9 cellular contexts compared by ENCODE assay signal in the genomic region with DNA sequence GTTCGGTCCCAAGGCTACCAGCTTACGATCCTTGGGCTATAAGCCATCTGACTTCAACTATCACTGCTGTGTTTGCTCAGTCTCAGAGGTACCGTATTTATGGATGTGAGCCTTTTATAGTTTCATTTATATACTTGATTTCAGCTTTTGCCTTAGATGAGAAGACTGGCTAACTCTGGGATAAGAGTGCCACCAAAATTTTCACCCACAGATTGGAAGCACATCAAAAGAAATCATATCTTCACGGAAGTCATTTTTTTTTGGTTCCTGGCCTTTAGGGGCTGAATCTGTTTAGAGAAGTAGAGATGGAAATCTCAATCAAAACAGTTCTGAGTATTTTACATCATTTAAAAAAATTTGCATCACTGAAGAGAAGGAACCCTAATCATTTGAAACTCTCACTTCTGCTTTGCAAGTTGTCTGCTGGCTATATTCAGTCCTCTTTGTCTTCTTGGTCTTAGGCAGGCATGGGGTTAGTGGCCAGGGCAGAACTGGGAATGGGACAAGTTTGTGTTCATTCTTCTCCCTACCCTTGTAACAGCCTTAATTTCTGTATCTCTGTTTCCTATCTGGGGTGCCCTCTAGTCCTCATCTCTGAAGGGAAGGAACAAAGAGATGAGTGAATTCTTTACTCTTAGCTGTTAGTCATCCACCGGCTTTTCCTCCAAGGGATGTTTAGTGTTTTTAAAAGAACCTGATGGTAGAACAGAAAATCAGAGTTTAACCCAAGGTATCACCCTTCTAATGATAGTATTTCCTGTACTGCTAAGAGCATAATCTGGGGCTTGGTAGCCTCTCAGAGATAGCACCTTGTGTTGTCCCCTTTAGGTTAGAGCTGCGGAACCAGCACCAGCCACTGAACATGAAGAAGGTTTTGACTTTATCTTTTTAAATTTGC. TPM values are rescaled to one million over a fixed set of nuclear protein-coding genes. Genes with fewer than 3 reads are reported as not detected.
DNase-seq lines count a peak whose midpoint lies in the region; ATAC-seq and TF ChIP-seq lines count a peak whose summit lies in the region.
"Had no signal": no experiment of that assay in that cellular context is flagged by ENCODE, and none has a peak within 500 bp of the region (broad histone marks: within the 10 kb centered on the region; RNA-seq: fewer than 3 reads in every experiment).

No MANE protein-coding gene starts in this region.

- BruUV-seq in OCI-LY7 (replicated peaks; lab: Mats Ljungman, UMichigan) = TSS peak; percentile 46

- H3K18ac ChIP-seq in trophoblast cell (ENCODE audit: low read length) = no peak overlapping the region

- H4K12ac ChIP-seq in trophoblast cell (ENCODE audit: low read depth, low read length) = no peak overlapping the region

- peak overlapping the region; percentile 99 for H3K27ac ChIP-seq in OCI-LY7 (ENCODE audit: low read depth, low read length, poor library complexity, severe bottlenecking)
- peak overlapping the region; percentile 42 for H3K27ac ChIP-seq in trophoblast cell (ENCODE audit: low read depth, low read length)
- H3K27ac ChIP-seq in tibial artery = no peak overlapping the region
- no peak overlapping the region for H3K27ac ChIP-seq in substantia nigra (ENCODE audit: low read depth, low read length, poor library complexity, severe bottlenecking)

- H2AFZ ChIP-seq in OCI-LY7 (ENCODE audit: low read length) (no peak overlapping the region), trophoblast cell (ENCODE audit: insufficient read depth, low read length, poor library complexity) (no peak overlapping the region)

- no peak overlapping the region for H2BK5ac ChIP-seq in trophoblast cell (ENCODE audit: low read depth, low read length, poor library complexity)

- H3K27me3 ChIP-seq in trophoblast cell (ENCODE audit: insufficient read depth, low read length) (no peaks in the 10 kb centered on the region), tibial artery (no peaks in the 10 kb centered on the region)

- no peak overlapping the region for H3K9ac ChIP-seq in trophoblast cell (ENCODE audit: low read length)

- peak overlapping the region; percentile 70 for H3K4me3 ChIP-seq in OCI-LY7 (ENCODE audit: low read depth, low read length, poor library complexity, severe bottlenecking)
- H3K4me3 ChIP-seq in trophoblast cell (ENCODE audit: low read depth, low read length) = no peak overlapping the region
- H3K4me3 ChIP-seq in tibial artery = no peak overlapping the region

- no peaks in the 10 kb centered on the region for H3K9me2 ChIP-seq in OCI-LY7 (ENCODE audit: insufficient read depth, low read length)

- no peak overlapping the region for H2AK5ac ChIP-seq in trophoblast cell (ENCODE audit: low read length)

- WGBS in trophoblast cell (ENCODE audit: extremely low coverage, insufficient coverage, insufficient read length) = no CpG with 5 or more reads among the region's 6 CpGs

- H3K4me2 ChIP-seq in OCI-LY7 (ENCODE audit: low read length) (peak overlapping the region; percentile 85), trophoblast cell (ENCODE audit: low read length) (no peak overlapping the region)

- no peaks in the 10 kb centered on the region for H3K9me3 ChIP-seq in OCI-LY7 (ENCODE audit: low read length)
- no peaks in the 10 kb centered on the region for H3K9me3 ChIP-seq in trophoblast cell (ENCODE audit: insufficient read depth, low read depth, low read length)
- no peaks in the 10 kb centered on the region for H3K9me3 ChIP-seq in tibial artery

- POLR2A ChIA-PET in OCI-LY7 (lab: Charles Lee) = interaction anchor here (0.6 to 30.8 kb wide), 22 partner anchors 4 to 318 kb away, joined by 3 to 538 read pairs (median 5); a partner anchor contains a TSS

- TF ChIP-seq CTCF in OCI-LY7 (conservative IDR thresholded peaks at IDR 0.05; ENCODE audit: low read length) (no peak), tibial artery (IDR thresholded peaks at IDR 0.05) (no peak)

- no peak overlapping the region for H3K14ac ChIP-seq in trophoblast cell (ENCODE audit: low read length)

- intact Hi-C loops in OCI-LY7 (cut with micrococcal nuclease; ENCODE audit: unreplicated experiment) (loop anchor here (2.0 to 5.0 kb wide), 4 partner anchors 71 to 1104 kb away; a partner anchor contains a TSS), tibial artery (cut with DNase I; ENCODE audit: low total_unique reads) (no loop called here)

- H2BK120ac ChIP-seq in trophoblast cell (ENCODE audit: insufficient read depth, low read length, poor library complexity) = no peak overlapping the region

- H3K79me2 ChIP-seq in OCI-LY7 (ENCODE audit: insufficient read depth, low read depth, low read length) (peaks cover 87% of the 10 kb centered on the region), trophoblast cell (ENCODE audit: control insufficient read depth, insufficient read depth, low read length, poor library complexity) (no peaks in the 10 kb centered on the region)

- H4K91ac ChIP-seq in trophoblast cell (ENCODE audit: low read depth, low read length) = no peak overlapping the region

- H3K23ac ChIP-seq in trophoblast cell (ENCODE audit: low read length) = no peak overlapping the region

- no peaks in the 10 kb centered on the region for H3K79me1 ChIP-seq in trophoblast cell (ENCODE audit: low read length)

- CTCF ChIA-PET in OCI-LY7 (lab: Charles Lee; ENCODE audit: unreplicated experiment) = interaction anchor here (0.8 to 1.2 kb wide), 3 partner anchors 26 to 68 kb away, joined by 3 to 4 read pairs (median 3); no protein-coding TSS in a partner anchor

- ATAC-seq in GM19035 (IDR thresholded peaks at IDR 0.05; ENCODE audit: unreplicated experiment) = peak; percentile 54
- peak; percentile 58 for ATAC-seq in HG02885 (IDR thresholded peaks at IDR 0.05; ENCODE audit: poor library complexity, unreplicated experiment)

- H4K8ac ChIP-seq in trophoblast cell (ENCODE audit: low read depth, low read length) = no peak overlapping the region

- no peak overlapping the region for H2BK12ac ChIP-seq in trophoblast cell (ENCODE audit: low read length)

- H3K36me3 ChIP-seq in OCI-LY7 (ENCODE audit: insufficient read depth, low read length) (peaks cover 6% of the 10 kb centered on the region; the same call in 1 of the 2 replicates), trophoblast cell (ENCODE audit: control insufficient read depth in 1 of 2, insufficient read depth in 2 of 2, low read length in 2 of 2) (no peaks in the 10 kb centered on the region), tibial artery (no peaks in the 10 kb centered on the region)

- DNase-seq in OCI-LY7 (ENCODE audit: low spot score) (peak; percentile 88), trophoblast cell (no peak), COR-L47 (lab: John Stamatoyannopoulos, UW) (no peak), tibial artery (no peak), substantia nigra (lab: John Stamatoyannopoulos, UW) (no peak), NCI-H526 treated with DMSO at 0.1 percent for 48 hours (lab: John Stamatoyannopoulos, UW) (no peak)
- DNase-seq: NCI-H1105 had no signal

- H3K4me1 ChIP-seq in OCI-LY7 (ENCODE audit: insufficient read depth, low read length, poor library complexity, severe bottlenecking) (peaks cover 97% of the 10 kb centered on the region), trophoblast cell (ENCODE audit: control insufficient read depth in 1 of 2, insufficient read depth in 2 of 2, low read length in 2 of 2) (peaks cover 8 to 17% of the 10 kb centered on the region in 2 experiments), tibial artery (peaks cover 0 to 17% (median 4%) of the 10 kb centered on the region in 4 donors)

- H4K20me1 ChIP-seq in OCI-LY7 (ENCODE audit: insufficient read depth, low read length) = no peaks in the 10 kb centered on the region; the same call in 1 of the 2 replicates

- no peak overlapping the region for H3K4ac ChIP-seq in trophoblast cell (ENCODE audit: low read depth, low read length)

RNA-seq across cellular contexts. Expression of a gene that starts 14.1 kb away (rescaled TPM):
- total RNA-seq in OCI-LY7 (2014; rRNA removed; shearing (Covaris generic)) = 92.9 and 95.1 TPM in 2 replicates
- 75.4 and 94.5 TPM in 2 replicates for total RNA-seq in OCI-LY7 (2022)
- polyA plus RNA-seq in trophoblast cell (2013) = 58.8 and 59.8 TPM in 2 replicates

Comparison
In these comparisons a context has a peak if more than half of its experiments do, and no peak if none do; other contexts are left out.
1. H3K27ac ChIP-seq: peak in OCI-LY7 (single experiment) and trophoblast cell (single experiment); none in tibial artery (0 of 2) and substantia nigra (single experiment).